In genomic region chr11:78395597-78395996, GRCh38 we compare ENCODE assay signal across 33 cellular contexts.
"Had no signal": no experiment of that assay in that cellular context is flagged by ENCODE, and none has a peak within 500 bp of the region (broad histone marks: within the 10 kb centered on the region; RNA-seq: fewer than 3 reads in every experiment).

No MANE protein-coding gene starts in this region.

- H3K4me1 ChIP-seq: body of pancreas, foreskin keratinocyte had no signal

- H3K9me3 ChIP-seq: adrenal gland, body of pancreas, esophagus muscularis mucosa, gastrocnemius medialis, heart left ventricle had no signal

- DNase-seq: activated B cell treated with CpG ODN at 0.5 μM for 24 hours; activated CD4-positive, alpha-beta memory T cell treated with anti-CD3 and anti-CD28 coated beads for 36 hours; activated CD4-positive, alpha-beta T cell treated with anti-CD3 and anti-CD28 coated beads for 36 hours; activated CD4-positive, alpha-beta T cell treated with anti-CD3 and anti-CD28 coated beads, Interleukin-2, amount 10 ng/mL, durations not matched to agents 24 days and 14 days; activated CD4-positive, CD25-positive, alpha-beta regulatory T cell treated with anti-CD3 and anti-CD28 coated beads, Interleukin-2, amount 50 U/mL, for 72 hours; activated CD8-positive, alpha-beta memory T cell treated with anti-CD3 and anti-CD28 coated beads, Interleukin-2, amount 10 ng/mL, durations not matched to agents 7 days and 5 days; activated CD8-positive, alpha-beta memory T cell treated with anti-CD3 and anti-CD28 coated beads, Interleukin-2, amount 50 U/mL, for 4 hours; activated CD8-positive, alpha-beta T cell treated with anti-CD3 and anti-CD28 coated beads, Interleukin-2, amount 10 ng/mL, durations not matched to agents 7 days and 5 days; activated effector memory CD4-positive, alpha-beta T cell treated with anti-CD3 and anti-CD28 coated beads, Interleukin-2, amount 50 U/mL, for 16 hours; activated naive CD4-positive, alpha-beta T cell treated with anti-CD3 and anti-CD28 coated beads for 36 hours; activated naive CD8-positive, alpha-beta T cell treated with anti-CD3 and anti-CD28 coated beads for 36 hours; activated naive CD8-positive, alpha-beta T cell treated with anti-CD3 and anti-CD28 coated beads, Interleukin-2, amount 50 U/mL, for 24 hours; activated T-cell treated with anti-CD3 and anti-CD28 coated beads, Interleukin-2, amount 50 U/mL, for 1 hour; activated T-cell treated with anti-CD3 and anti-CD28 coated beads, Interleukin-2, amount 50 U/mL, for 48 hours; adrenal gland; amygdala; aorta; body of pancreas; caudate nucleus; cortex of kidney; dermis blood vessel endothelial cell; effector CD4-positive, alpha-beta T cell; effector memory CD8-positive, alpha-beta T cell; foreskin keratinocyte; gastrocnemius medialis; glutamatergic neuron; heart left ventricle; T-helper 1 cell; T-helper 17 cell; T1000; WERI-Rb-1 had no signal

- ATAC-seq: activated CD4-positive, alpha-beta T cell treated with anti-CD3 and anti-CD28 coated beads for 36 hours; activated CD8-positive, alpha-beta memory T cell treated with anti-CD3 and anti-CD28 coated beads, Interleukin-2, amount 10 ng/mL, durations not matched to agents 7 days and 5 days; activated CD8-positive, alpha-beta T cell treated with anti-CD3 and anti-CD28 coated beads, Interleukin-2, amount 10 ng/mL, durations not matched to agents 7 days and 5 days; activated naive CD8-positive, alpha-beta T cell treated with anti-CD3 and anti-CD28 coated beads, Interleukin-2, amount 50 U/mL, for 24 hours; body of pancreas; effector memory CD8-positive, alpha-beta T cell; foreskin keratinocyte; gastrocnemius medialis; heart left ventricle; T-helper 17 cell had no signal

- H3K4me3 ChIP-seq: adrenal gland, body of pancreas, esophagus muscularis mucosa, gastrocnemius medialis, heart left ventricle had no signal

- H3K27ac ChIP-seq: adrenal gland, body of pancreas, esophagus muscularis mucosa, foreskin keratinocyte, gastrocnemius medialis, heart left ventricle, WERI-Rb-1 had no signal

- H3K27me3 ChIP-seq: adrenal gland, body of pancreas, esophagus muscularis mucosa, foreskin keratinocyte, gastrocnemius medialis, heart left ventricle had no signal

- H3K36me3 ChIP-seq: adrenal gland, esophagus muscularis mucosa, gastrocnemius medialis, heart left ventricle, WERI-Rb-1 had no signal

- FAIRE-seq: colon had no signal
